ENCODE assay signal across 2 cellular contexts in genomic region chr6:135358907-135359459, GRCh38.
A peak's percentile ranks its signal among the peaks of the same experiment; 100 is the strongest.
TF ChIP-seq lines count a peak whose summit lies in the region.

No MANE protein-coding gene starts in this region.

TF ChIP-seq in IMR-90, 13 proteins besides CTCF, POLR2A, EP300 and RAD21 (continued from another document):
- TF ChIP-seq USF2 (IDR thresholded peaks at IDR 0.05; ENCODE audit: low read depth, low read length) (no peak), FOS (IDR thresholded peaks at IDR 0.05; ENCODE audit: low read depth, low read length) (peak; percentile 47), MXI1 (IDR thresholded peaks at IDR 0.05; ENCODE audit: borderline replicate concordance, low read depth, low read length) (no peak), NFE2L2 (IDR thresholded peaks at IDR 0.05; ENCODE audit: low read depth, low read length) (no peak), RFX5 (IDR thresholded peaks at IDR 0.05; ENCODE audit: low read depth, low read length) (no peak), RCOR1 (IDR thresholded peaks at IDR 0.05; ENCODE audit: insufficient replicate concordance, low read length) (no peak), CHD1 (IDR thresholded peaks at IDR 0.05; ENCODE audit: low read depth, low read length) (no peak)

TF ChIP-seq in GM12878, 131 proteins besides CTCF, POLR2A, EP300 and RAD21 (continued from another document):
- TF ChIP-seq IRF3 (IDR thresholded peaks at IDR 0.05) (no peak), SREBF1 (IDR thresholded peaks at IDR 0.05; ENCODE audit: low read length) (no peak), SIN3A (IDR thresholded peaks at IDR 0.05; ENCODE audit: low read depth, low read length) (no peak)
